ENCODE assay signal across 18 cellular contexts in genomic region chr19:1762243-1763140, GRCh38. TPM values are rescaled to one million over a fixed set of nuclear protein-coding genes. Genes with fewer than 3 reads are reported as not detected.
DNase-seq lines count a peak whose midpoint lies in the region; ATAC-seq and TF ChIP-seq lines count a peak whose summit lies in the region.
"Had no signal": no experiment of that assay in that cellular context is flagged by ENCODE, and none has a peak within 500 bp of the region (broad histone marks: within the 10 kb centered on the region; RNA-seq: fewer than 3 reads in every experiment).

No MANE protein-coding gene starts in this region.

- no peak for TF ChIP-seq POLR2A in transverse colon (IDR thresholded peaks at IDR 0.05)

- H3K9me3 Mint-ChIP-seq in activated naive CD8-positive, alpha-beta T cell treated with anti-CD3 and anti-CD28 coated beads, Interleukin-2, amount 10 ng/mL, durations not matched to agents 7 days and 5 days = no peaks in the 10 kb centered on the region
- H3K9me3 Mint-ChIP-seq in activated naive CD8-positive, alpha-beta T cell treated with anti-CD3 and anti-CD28 coated beads for 36 hours = no peaks in the 10 kb centered on the region
- H3K9me3 Mint-ChIP-seq: CD4-positive, alpha-beta T cell had no signal

- H3K4me2 ChIP-seq in osteoblast (ENCODE audit: insufficient read depth, low read length) = no peak overlapping the region
- H3K4me2 ChIP-seq: BLaER1 treated with 17β-estradiol and CSF1 and Interleukin-3, amounts not matched to agents 10 nM and 100 nM had no signal

- TF ChIP-seq CTCF in osteoblast (IDR thresholded peaks at IDR 0.05; ENCODE audit: extremely low read depth, low read depth, low read length) (no peak), transverse colon (IDR thresholded peaks at IDR 0.05) (no peak)

- DNase-seq in activated naive CD8-positive, alpha-beta T cell treated with anti-CD3 and anti-CD28 coated beads, Interleukin-2, amount 10 ng/mL, durations not matched to agents 7 days and 5 days = no peak
- DNase-seq in activated naive CD8-positive, alpha-beta T cell treated with anti-CD3 and anti-CD28 coated beads for 36 hours = no peak
- DNase-seq in NT2/D1 (ENCODE audit: low read depth, low spot score) = no peak
- peak; percentile 74 for DNase-seq in osteoblast (ENCODE audit: insufficient read length, low spot score, missing footprints)
- DNase-seq in transverse colon = no peak
- DNase-seq in activated naive CD4-positive, alpha-beta T cell (lab: John Stamatoyannopoulos, UW) = no peak
- DNase-seq in stimulated activated CD4-positive, alpha-beta T cell treated with anti-CD3 and anti-CD28 coated beads, Interleukin-15, amount 100 ng/mL, for 24 hours = no peak
- DNase-seq: ACHN; Calu3; CD4-positive, alpha-beta T cell; DMS 273 treated with DMSO at 0.1 percent for 48 hours; GOT3; HCEC 1CT had no signal

- in situ Hi-C loops in transverse colon (cut with MboI; ENCODE audit: low pct_ligation_motif_present in 1 of 4, low pct_unique_long_range_greater_than_20kb in 1 of 4, low sequenced_read_pairs in 3 of 4) = no loop called here

- no peaks in the 10 kb centered on the region for H3K36me3 Mint-ChIP-seq in activated naive CD8-positive, alpha-beta T cell treated with anti-CD3 and anti-CD28 coated beads, Interleukin-2, amount 10 ng/mL, durations not matched to agents 7 days and 5 days
- H3K36me3 Mint-ChIP-seq in activated naive CD8-positive, alpha-beta T cell treated with anti-CD3 and anti-CD28 coated beads for 36 hours = no peaks in the 10 kb centered on the region

- no peak overlapping the region for H2AFZ ChIP-seq in osteoblast (ENCODE audit: low read length)

- TF ChIP-seq EP300 in transverse colon (IDR thresholded peaks at IDR 0.05; ENCODE audit: low read depth) = no peak

- H3K9ac ChIP-seq in NT2/D1 (ENCODE audit: insufficient read length, low read depth) (peak overlapping the region; percentile 42), iPS-15b (ENCODE audit: low read depth, low read length) (no peak overlapping the region)
- H3K9ac ChIP-seq: BLaER1 treated with 17β-estradiol and CSF1 and Interleukin-3, amounts not matched to agents 10 nM and 100 nM had no signal

- POLR2A ChIA-PET in activated naive CD8-positive, alpha-beta T cell treated with anti-CD3 and anti-CD28 coated beads, Interleukin-2, amount 10 ng/mL, durations not matched to agents 7 days and 5 days (lab: Charles Lee) = no interaction called here

- H3K36me3 ChIP-seq in NT2/D1 (ENCODE audit: insufficient read depth, insufficient read length, low read length) (no peaks in the 10 kb centered on the region), iPS-15b (ENCODE audit: control insufficient read depth, insufficient read depth, low read length) (no peaks in the 10 kb centered on the region), osteoblast (ENCODE audit: insufficient read depth, low read length) (no peaks in the 10 kb centered on the region), transverse colon (no peaks in the 10 kb centered on the region)
- H3K36me3 ChIP-seq: BLaER1 treated with 17β-estradiol and CSF1 and Interleukin-3, amounts not matched to agents 10 nM and 100 nM had no signal

- H3K4me3 ChIP-seq in NT2/D1 (ENCODE audit: insufficient read length, low read depth) (no peak overlapping the region), iPS-15b (ENCODE audit: low read depth, low read length) (peak overlapping the region; percentile 35), osteoblast (ENCODE audit: insufficient read depth, low read length) (no peak overlapping the region), transverse colon (no peak overlapping the region)
- H3K4me3 ChIP-seq: BLaER1 treated with 17β-estradiol and CSF1 and Interleukin-3, amounts not matched to agents 10 nM and 100 nM had no signal

- H3K79me2 ChIP-seq in osteoblast (ENCODE audit: insufficient read depth, low read length) = no peaks in the 10 kb centered on the region

- no peak for ATAC-seq in activated naive CD8-positive, alpha-beta T cell treated with anti-CD3 and anti-CD28 coated beads, Interleukin-2, amount 10 ng/mL, durations not matched to agents 7 days and 5 days (ENCODE audit: low read depth)

- H4K20me1 ChIP-seq in osteoblast (ENCODE audit: insufficient read depth, low read length) = no peaks in the 10 kb centered on the region

- H3K9me3 ChIP-seq in NT2/D1 (ENCODE audit: insufficient read depth, low read length) (no peaks in the 10 kb centered on the region), iPS-15b (ENCODE audit: control insufficient read depth, insufficient read depth, low read length) (no peaks in the 10 kb centered on the region), osteoblast (ENCODE audit: low read depth, low read length) (no peaks in the 10 kb centered on the region), transverse colon (no peaks in the 10 kb centered on the region)

- WGBS in transverse colon (ENCODE audit: low coverage in 1 of 2), 2 donors = 18% methylated on average over 32 of the region's 57 CpGs; no CpG with 5 or more reads in 1 of the 2 donors

- peaks cover 27% of the 10 kb centered on the region for H3K4me1 ChIP-seq in NT2/D1 (ENCODE audit: insufficient read depth, insufficient read length)
- peaks cover 2% of the 10 kb centered on the region for H3K4me1 ChIP-seq in iPS-15b (ENCODE audit: control insufficient read depth, insufficient read depth, low read length)
- no peaks in the 10 kb centered on the region for H3K4me1 ChIP-seq in osteoblast (ENCODE audit: insufficient read depth, low read length)
- H3K4me1 ChIP-seq in transverse colon = peaks cover 0 to 5% (median 2%) of the 10 kb centered on the region in 4 donors

- no peak overlapping the region for H3K4me3 Mint-ChIP-seq in activated naive CD8-positive, alpha-beta T cell treated with anti-CD3 and anti-CD28 coated beads, Interleukin-2, amount 10 ng/mL, durations not matched to agents 7 days and 5 days
- no peak overlapping the region for H3K4me3 Mint-ChIP-seq in activated naive CD8-positive, alpha-beta T cell treated with anti-CD3 and anti-CD28 coated beads for 36 hours
- H3K4me3 Mint-ChIP-seq: CD4-positive, alpha-beta T cell had no signal

- H3K27ac ChIP-seq in osteoblast (ENCODE audit: low read depth, low read length) (no peak overlapping the region), transverse colon (no peak overlapping the region)
- H3K27ac ChIP-seq: BLaER1 treated with 17β-estradiol and CSF1 and Interleukin-3, amounts not matched to agents 10 nM and 100 nM; HL-60 had no signal

- peaks cover 76% of the 10 kb centered on the region for H3K27me3 Mint-ChIP-seq in activated naive CD8-positive, alpha-beta T cell treated with anti-CD3 and anti-CD28 coated beads, Interleukin-2, amount 10 ng/mL, durations not matched to agents 7 days and 5 days
- H3K27me3 Mint-ChIP-seq in activated naive CD8-positive, alpha-beta T cell treated with anti-CD3 and anti-CD28 coated beads for 36 hours = peaks cover 98% of the 10 kb centered on the region

- H3K27me3 ChIP-seq in NT2/D1 (ENCODE audit: insufficient read depth, insufficient read length) (peaks cover 87% of the 10 kb centered on the region), iPS-15b (ENCODE audit: control insufficient read depth, insufficient read depth, low read length) (peaks cover 100% of the 10 kb centered on the region), osteoblast (ENCODE audit: insufficient read depth, low read length) (peaks cover 96% of the 10 kb centered on the region), transverse colon (peaks cover 100% of the 10 kb centered on the region)

- intact Hi-C loops in transverse colon (cut with DNase I; ENCODE audit: low total_unique reads) = loop anchor here (10.0 kb wide), 1 partner anchor 218 kb away; no protein-coding TSS in a partner anchor

- H3K4me1 Mint-ChIP-seq in activated naive CD8-positive, alpha-beta T cell treated with anti-CD3 and anti-CD28 coated beads, Interleukin-2, amount 10 ng/mL, durations not matched to agents 7 days and 5 days = peaks cover 3% of the 10 kb centered on the region
- peaks cover 3% of the 10 kb centered on the region for H3K4me1 Mint-ChIP-seq in activated naive CD8-positive, alpha-beta T cell treated with anti-CD3 and anti-CD28 coated beads for 36 hours

- H3K27ac Mint-ChIP-seq in activated naive CD8-positive, alpha-beta T cell treated with anti-CD3 and anti-CD28 coated beads, Interleukin-2, amount 10 ng/mL, durations not matched to agents 7 days and 5 days = peak overlapping the region; percentile 3
- no peak overlapping the region for H3K27ac Mint-ChIP-seq in activated naive CD8-positive, alpha-beta T cell treated with anti-CD3 and anti-CD28 coated beads for 36 hours
- H3K27ac Mint-ChIP-seq: CD4-positive, alpha-beta T cell had no signal

RNA-seq across cellular contexts. Expression of gene ONECUT3, which starts 9.2 kb away (rescaled TPM):
- total RNA-seq in activated naive CD8-positive, alpha-beta T cell treated with anti-CD3 and anti-CD28 coated beads, Interleukin-2, amount 10 ng/mL, durations not matched to agents 7 days and 5 days = not detected
- not detected for total RNA-seq in activated naive CD8-positive, alpha-beta T cell treated with anti-CD3 and anti-CD28 coated beads for 36 hours
- not detected in 2 replicates for total RNA-seq in osteoblast
- total RNA-seq in transverse colon = not detected
- total RNA-seq: A172; CD4-positive, alpha-beta T cell; Daoy had no signal

RNA-seq across cellular contexts. Expression of gene ATP8B3, which starts 49.6 kb away (rescaled TPM):
- total RNA-seq in activated naive CD8-positive, alpha-beta T cell treated with anti-CD3 and anti-CD28 coated beads, Interleukin-2, amount 10 ng/mL, durations not matched to agents 7 days and 5 days = 10 to 100 TPM; 17.0 to 18.6 TPM
- 1 to 10 TPM; 2.3 to 2.7 TPM for total RNA-seq in activated naive CD8-positive, alpha-beta T cell treated with anti-CD3 and anti-CD28 coated beads for 36 hours
- 0.59 and 0.72 TPM in 2 replicates for total RNA-seq in osteoblast
- total RNA-seq in transverse colon = under 1 TPM in 2 of 4 donors, not detected in 2; 0.27 to 0.75 TPM

Comparison
In these comparisons a context has a peak if more than half of its experiments do, and no peak if none do; other contexts are left out.
1. RNA of gene ATP8B3, which starts 49.6 kb away (total RNA-seq): 17.0 to 18.6 TPM in activated naive CD8-positive, alpha-beta T cell treated with anti-CD3 and anti-CD28 coated beads, Interleukin-2, amount 10 ng/mL, durations not matched to agents 7 days and 5 days; 2.3 to 2.7 TPM in activated naive CD8-positive, alpha-beta T cell treated with anti-CD3 and anti-CD28 coated beads for 36 hours, 0.59 to 0.72 TPM in osteoblast and 0.27 to 0.75 TPM in transverse colon; every median in the first group is over 4 times any median in the second.